ENCODE assay signal across 2 cellular contexts in genomic region chrX:154834562-154834961, GRCh38.
TF ChIP-seq lines count a peak whose summit lies in the region.

Gene SMIM9 (minus strand): TSS chrX:154834662. CDS start chrX:154830856, 3,806 bp downstream.

TF ChIP-seq in HepG2, 621 proteins besides CTCF, POLR2A, EP300 and RAD21:
- TF ChIP-seq EED (CRISPR knock-in tag; IDR thresholded peaks at IDR 0.05) (no peak), BCL6 (CRISPR knock-in tag; IDR thresholded peaks at IDR 0.05) (no peak), NCOA2 (CRISPR knock-in tag; IDR thresholded peaks at IDR 0.05) (no peak), ZNF451 (CRISPR knock-in tag; IDR thresholded peaks at IDR 0.05) (no peak), ZNF10 (CRISPR knock-in tag; IDR thresholded peaks at IDR 0.05; ENCODE audit: borderline replicate concordance, low read depth) (no peak), MAFK (conservative IDR thresholded peaks at IDR 0.05 in 1 of 2, IDR thresholded peaks at IDR 0.05 in 1 of 2; ENCODE audit: low read length in 2 of 2) (no peak)

TF ChIP-seq in IMR-90, 13 proteins besides CTCF, POLR2A, EP300 and RAD21:
- TF ChIP-seq CHD1 (IDR thresholded peaks at IDR 0.05; ENCODE audit: low read depth, low read length) (no peak), CEBPB (IDR thresholded peaks at IDR 0.05; ENCODE audit: low read depth, low read length) (no peak), ELK1 (IDR thresholded peaks at IDR 0.05; ENCODE audit: borderline replicate concordance, low read depth, low read length) (no peak), MAFK (IDR thresholded peaks at IDR 0.05; ENCODE audit: low read depth, low read length) (no peak), BHLHE40 (IDR thresholded peaks at IDR 0.05; ENCODE audit: low read depth, low read length) (no peak), RFX5 (IDR thresholded peaks at IDR 0.05; ENCODE audit: low read depth, low read length) (no peak)
TF ChIP-seq in IMR-90: peak in this region for 0.
